In the genomic region with DNA sequence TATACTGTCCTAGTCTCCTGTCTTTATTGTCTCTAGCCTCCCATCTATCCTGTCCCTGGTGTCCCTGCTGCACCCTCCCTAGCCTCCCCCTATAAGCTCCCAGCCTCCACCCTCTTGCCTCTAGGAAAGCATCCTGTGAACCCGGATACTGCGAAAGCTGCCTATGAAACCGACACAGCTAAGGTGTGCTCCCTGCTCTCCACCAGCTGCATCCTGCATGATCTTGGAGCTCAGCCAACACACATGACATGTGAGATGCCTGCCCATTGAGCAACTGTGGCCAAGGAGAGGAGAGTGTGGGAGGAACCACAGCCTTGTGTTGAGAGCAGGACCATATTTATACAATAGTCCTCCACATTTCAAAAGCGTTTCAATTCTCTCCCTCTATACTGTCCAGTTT, we compare ENCODE assay signal across 9 cellular contexts.
A peak's percentile ranks its signal among the peaks of the same experiment; 100 is the strongest.
DNase-seq lines count a peak whose midpoint lies in the region; ATAC-seq and TF ChIP-seq lines count a peak whose summit lies in the region.
"Had no signal": no experiment of that assay in that cellular context is flagged by ENCODE, and none has a peak within 500 bp of the region (broad histone marks: within the 10 kb centered on the region; RNA-seq: fewer than 3 reads in every experiment).

No MANE protein-coding gene starts in this region.

- TF ChIP-seq POLR2A in right lobe of liver (IDR thresholded peaks at IDR 0.05) = no peak

- TF ChIP-seq CTCF in right lobe of liver (IDR thresholded peaks at IDR 0.05) = no peak

- peak; percentile 79 for ATAC-seq in GM21825 (IDR thresholded peaks at IDR 0.05; ENCODE audit: unreplicated experiment)
- peak; percentile 77 to 96 (median 88) for ATAC-seq in right lobe of liver
- ATAC-seq in aorta (ENCODE audit: low FRiP score) = no peak

- CTCF ChIA-PET in activated naive CD4-positive, alpha-beta T cell treated with anti-CD3 and anti-CD28 coated beads, Interleukin-2, amount 10 ng/mL, durations not matched to agents 7 days and 5 days (lab: Charles Lee) = no interaction called here

- intact Hi-C loops in right lobe of liver (cut with DNase I) = no loop called here
- intact Hi-C loops in aorta (cut with DNase I) = no loop called here

- H3K36me3 ChIP-seq in right lobe of liver = no peaks in the 10 kb centered on the region
- no peaks in the 10 kb centered on the region for H3K36me3 ChIP-seq in aorta (ENCODE audit: control insufficient read depth in 1 of 2, insufficient read depth in 2 of 2, low read length in 1 of 2)

- H3K27me3 Mint-ChIP-seq in activated naive CD4-positive, alpha-beta T cell treated with anti-CD3 and anti-CD28 coated beads, Interleukin-2, amount 10 ng/mL, durations not matched to agents 7 days and 5 days = peaks cover 10% of the 10 kb centered on the region

- H3K27ac ChIP-seq in right lobe of liver = no peak overlapping the region
- H3K27ac ChIP-seq in aorta (ENCODE audit: low read depth in 1 of 2, low read length in 2 of 2) = no peak overlapping the region

- H3K4me1 Mint-ChIP-seq in activated naive CD4-positive, alpha-beta T cell treated with anti-CD3 and anti-CD28 coated beads, Interleukin-2, amount 10 ng/mL, durations not matched to agents 7 days and 5 days = peaks cover 21% of the 10 kb centered on the region

- no peaks in the 10 kb centered on the region for H3K36me3 Mint-ChIP-seq in activated naive CD4-positive, alpha-beta T cell treated with anti-CD3 and anti-CD28 coated beads, Interleukin-2, amount 10 ng/mL, durations not matched to agents 7 days and 5 days

- no peaks in the 10 kb centered on the region for H3K4me1 ChIP-seq in right lobe of liver
- H3K4me1 ChIP-seq in aorta (ENCODE audit: control insufficient read depth in 1 of 2, insufficient read depth in 2 of 2, low read length in 2 of 2) = no peaks in the 10 kb centered on the region

- H3K9me3 Mint-ChIP-seq in activated naive CD4-positive, alpha-beta T cell treated with anti-CD3 and anti-CD28 coated beads, Interleukin-2, amount 10 ng/mL, durations not matched to agents 7 days and 5 days = no peaks in the 10 kb centered on the region
- H3K9me3 Mint-ChIP-seq: nephron had no signal

- 6% methylated on average over 4 of the region's 4 CpGs for WGBS in right lobe of liver (ENCODE audit: insufficient coverage, low coverage, low lambda C conversion rate, missing lambda C conversion rate)
- 77 to 87% methylated on average over 4 of the region's 4 CpGs for WGBS in aorta, 2 donors

- no peak overlapping the region for H3K4me3 ChIP-seq in right lobe of liver
- no peak overlapping the region for H3K4me3 ChIP-seq in aorta (ENCODE audit: low read length in 2 of 2)

- H3K27me3 ChIP-seq in right lobe of liver (no peaks in the 10 kb centered on the region), aorta (ENCODE audit: control insufficient read depth in 1 of 2, insufficient read depth in 2 of 2, low read length in 1 of 2) (no peaks in the 10 kb centered on the region)

- no peak overlapping the region for H3K4me3 Mint-ChIP-seq in activated naive CD4-positive, alpha-beta T cell treated with anti-CD3 and anti-CD28 coated beads, Interleukin-2, amount 10 ng/mL, durations not matched to agents 7 days and 5 days
- H3K4me3 Mint-ChIP-seq: nephron had no signal

- peak; percentile 97 for DNase-seq in COLO668 (lab: John Stamatoyannopoulos, UW; ENCODE audit: unreplicated experiment)
- DNase-seq in NCI-H187 treated with DMSO at 0.1 percent for 48 hours (lab: John Stamatoyannopoulos, UW) = peak; percentile 72
- DNase-seq in activated naive CD4-positive, alpha-beta T cell treated with anti-CD3 and anti-CD28 coated beads, Interleukin-2, amount 10 ng/mL, durations not matched to agents 7 days and 5 days = peak; percentile 58
- DNase-seq in right lobe of liver = peak; percentile 63 to 75 (median 72)
- no peak for DNase-seq in aorta
- no peak for DNase-seq in islet precursor cell
- no peak for DNase-seq in activated gamma-delta T cell (lab: John Stamatoyannopoulos, UW)

- no peak overlapping the region for H3K27ac Mint-ChIP-seq in activated naive CD4-positive, alpha-beta T cell treated with anti-CD3 and anti-CD28 coated beads, Interleukin-2, amount 10 ng/mL, durations not matched to agents 7 days and 5 days
- H3K27ac Mint-ChIP-seq: nephron had no signal

- H3K9me3 ChIP-seq in right lobe of liver (no peaks in the 10 kb centered on the region), aorta (ENCODE audit: control insufficient read depth, low read length) (no peaks in the 10 kb centered on the region)

Comparison
In these comparisons a context has a peak if more than half of its experiments do, and no peak if none do; other contexts are left out.
1. DNase-seq: peak in COLO668 (single experiment), NCI-H187 treated with DMSO at 0.1 percent for 48 hours (single experiment), activated naive CD4-positive, alpha-beta T cell treated with anti-CD3 and anti-CD28 coated beads, Interleukin-2, amount 10 ng/mL, durations not matched to agents 7 days and 5 days (single experiment) and right lobe of liver (3 of 3); none in aorta (0 of 2), islet precursor cell (single experiment) and activated gamma-delta T cell (single experiment).